In the genomic region with DNA sequence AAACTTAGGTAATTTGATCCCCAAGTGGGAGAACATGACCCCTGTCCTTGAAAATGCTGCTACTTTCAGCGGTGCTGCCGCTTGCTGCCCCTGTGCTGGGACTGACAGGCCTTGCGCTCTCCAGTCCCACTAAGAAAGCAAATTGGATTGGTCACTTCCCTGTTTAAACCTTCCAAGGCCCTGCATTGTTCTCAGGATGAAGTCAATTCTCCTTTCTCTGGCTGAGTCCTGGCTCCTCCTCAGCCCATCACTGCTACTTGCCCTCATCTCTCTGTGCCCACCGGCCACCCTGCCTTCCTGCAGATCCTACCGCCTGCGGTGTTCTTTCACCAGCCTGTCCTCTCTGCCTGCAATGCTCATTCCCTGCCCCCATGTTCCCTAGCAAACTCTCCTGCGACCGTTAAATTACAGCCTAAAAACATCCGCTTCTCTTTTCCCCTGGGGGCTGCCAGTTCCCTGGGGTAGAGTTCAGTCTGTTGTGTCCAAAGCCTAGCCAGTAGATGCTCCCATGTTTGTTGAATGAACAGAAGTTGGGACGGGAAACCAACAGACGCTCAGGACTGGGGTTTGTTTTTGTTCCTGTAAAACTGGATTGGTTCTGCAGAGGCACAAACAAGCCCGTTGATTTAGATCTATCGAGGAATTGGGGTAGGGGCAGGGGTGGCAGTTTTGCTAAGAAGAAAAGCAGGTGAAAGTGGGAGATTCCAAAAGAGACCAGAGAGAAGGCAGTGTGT, we compare ENCODE assay signal across 8 cellular contexts.
A peak's percentile ranks its signal among the peaks of the same experiment; 100 is the strongest.
DNase-seq lines count a peak whose midpoint lies in the region; ATAC-seq, FAIRE-seq and TF ChIP-seq lines count a peak whose summit lies in the region.

No MANE protein-coding gene starts in this region.

- H3K9me3 ChIP-seq in kidney (ENCODE audit: control insufficient read depth in 1 of 2, low read length in 2 of 2): no peaks in the 10 kb centered on the region

- TF ChIP-seq CTCF in activated CD8-positive, alpha-beta T cell treated with anti-CD3 and anti-CD28 coated beads for 36 hours (IDR thresholded peaks at IDR 0.05): no peak
- no peak for TF ChIP-seq CTCF in kidney (IDR thresholded peaks at IDR 0.05; ENCODE audit: borderline replicate concordance, extremely low read depth, insufficient read depth)

- CTCF ChIA-PET in activated CD8-positive, alpha-beta T cell treated with anti-CD3 and anti-CD28 coated beads for 36 hours (lab: Charles Lee): interaction anchor here (0.9 to 2.3 kb wide), 5 partner anchors 11 to 107 kb away, joined by 3 to 7 read pairs (median 3); no protein-coding TSS in a partner anchor

- H3K9me3 Mint-ChIP-seq in activated CD8-positive, alpha-beta T cell treated with anti-CD3 and anti-CD28 coated beads for 36 hours: peaks cover 5% of the 10 kb centered on the region

- peaks cover 69% of the 10 kb centered on the region for H3K4me1 Mint-ChIP-seq in activated CD8-positive, alpha-beta T cell treated with anti-CD3 and anti-CD28 coated beads for 36 hours (ENCODE audit: low read depth)

- peak overlapping the region; percentile 19; the same call in 1 of the 2 replicates for H3K4me3 ChIP-seq in GM08714 (ENCODE audit: low read length)
- H3K4me3 ChIP-seq in kidney (ENCODE audit: low read length in 2 of 2): peak overlapping the region; percentile 5 to 42

- intact Hi-C loops in activated CD8-positive, alpha-beta T cell treated with anti-CD3 and anti-CD28 coated beads for 36 hours (cut with micrococcal nuclease): loop anchor here (5.0 kb wide), 1 partner anchor 41 kb away; no protein-coding TSS in a partner anchor
- intact Hi-C loops in kidney (cut with DNase I): no loop called here

- FAIRE-seq in kidney (lab: Jason Lieb, UNC) (no peak), urothelium cell line (lab: Jason Lieb, UNC) (peak; percentile 48)

- H3K27ac ChIP-seq in kidney (ENCODE audit: low read depth in 2 of 2, low read length in 2 of 2): peak overlapping the region; percentile 84 to 89

- POLR2A ChIA-PET in activated CD8-positive, alpha-beta T cell treated with anti-CD3 and anti-CD28 coated beads for 36 hours (lab: Charles Lee): interaction anchor here (1.3 to 1.5 kb wide), 3 partner anchors 21 to 99 kb away, joined by 3 to 4 read pairs (median 4); no protein-coding TSS in a partner anchor

- H3K27me3 Mint-ChIP-seq in activated CD8-positive, alpha-beta T cell treated with anti-CD3 and anti-CD28 coated beads for 36 hours: no peaks in the 10 kb centered on the region

- peak; percentile 5 for ATAC-seq in HG02840 (IDR thresholded peaks at IDR 0.05; ENCODE audit: low FRiP score, unreplicated experiment)
- ATAC-seq in activated CD8-positive, alpha-beta T cell treated with anti-CD3 and anti-CD28 coated beads for 36 hours: no peak
- ATAC-seq in GM18867 (IDR thresholded peaks at IDR 0.05; ENCODE audit: unreplicated experiment): no peak

- H3K4me3 Mint-ChIP-seq in activated CD8-positive, alpha-beta T cell treated with anti-CD3 and anti-CD28 coated beads for 36 hours: peak overlapping the region; percentile 52

- peaks cover 34 to 53% of the 10 kb centered on the region in 2 donors for H3K4me1 ChIP-seq in kidney (ENCODE audit: control insufficient read depth in 1 of 2, insufficient read depth in 1 of 2, low read depth in 1 of 2, low read length in 2 of 2)

- peak overlapping the region; percentile 15 to 67 for H3K9ac ChIP-seq in kidney (ENCODE audit: low read length in 2 of 2)

- H3K36me3 Mint-ChIP-seq in activated CD8-positive, alpha-beta T cell treated with anti-CD3 and anti-CD28 coated beads for 36 hours (ENCODE audit: low read depth): peaks cover 19% of the 10 kb centered on the region

- peak overlapping the region; percentile 68 for H3K27ac Mint-ChIP-seq in activated CD8-positive, alpha-beta T cell treated with anti-CD3 and anti-CD28 coated beads for 36 hours

- no peak for DNase-seq in activated CD8-positive, alpha-beta T cell treated with anti-CD3 and anti-CD28 coated beads for 36 hours
- no peak for DNase-seq in kidney
- DNase-seq in urothelium cell line (ENCODE audit: low spot score): no peak
- DNase-seq in stimulated activated CD4-positive, alpha-beta T cell treated with anti-CD3 and anti-CD28 coated beads, Interleukin-2, amount 100 ng/mL, for 48 hours: no peak
- DNase-seq in HuH-7.5 (ENCODE audit: low spot score): no peak

- no peaks in the 10 kb centered on the region for H3K36me3 ChIP-seq in kidney (ENCODE audit: control insufficient read depth in 1 of 2, insufficient read depth in 2 of 2, low read length in 2 of 2)
